In genomic region chr18:5998166-5998881, GRCh38 we compare ENCODE assay signal across 17 cellular contexts.
A peak's percentile ranks its signal among the peaks of the same experiment; 100 is the strongest.
DNase-seq lines count a peak whose midpoint lies in the region; ATAC-seq and TF ChIP-seq lines count a peak whose summit lies in the region.
"Had no signal": no experiment of that assay in that cellular context is flagged by ENCODE, and none has a peak within 500 bp of the region (broad histone marks: within the 10 kb centered on the region; RNA-seq: fewer than 3 reads in every experiment).

No MANE protein-coding gene starts in this region.

- H3K9ac ChIP-seq in mesenchymal stem cell (ENCODE audit: low read length) = no peak overlapping the region
- H3K9ac ChIP-seq: BLaER1 had no signal

- no peak overlapping the region for H3K23ac ChIP-seq in mesenchymal stem cell (ENCODE audit: low read length in 2 of 2)

- TF ChIP-seq CTCF in GM23338 (conservative IDR thresholded peaks at IDR 0.05; ENCODE audit: low read depth in 2 of 2) = no peak

- H3K27me3 ChIP-seq in GM23338 (ENCODE audit: insufficient read depth) (no peaks in the 10 kb centered on the region), mesenchymal stem cell (ENCODE audit: control insufficient read depth in 1 of 2, insufficient read depth in 1 of 2, low read length in 2 of 2) (no peaks in the 10 kb centered on the region), SJCRH30 (no peaks in the 10 kb centered on the region)
- H3K27me3 ChIP-seq: BLaER1, left lung, neutrophil, SJSA1 had no signal

- H3K79me2 ChIP-seq in GM23338 (replicated peaks; ENCODE audit: insufficient read depth) = no peaks in the 10 kb centered on the region

- H2BK120ac ChIP-seq in mesenchymal stem cell (ENCODE audit: low read depth, low read length) = no peak overlapping the region

- peaks cover 38% of the 10 kb centered on the region for H3K4me1 ChIP-seq in GM23338 (ENCODE audit: insufficient read depth)
- no peaks in the 10 kb centered on the region for H3K4me1 ChIP-seq in mesenchymal stem cell (ENCODE audit: control insufficient read depth, insufficient read depth, low read depth, low read length)
- no peaks in the 10 kb centered on the region for H3K4me1 ChIP-seq in SJCRH30
- H3K4me1 ChIP-seq: BLaER1, left lung, SJSA1 had no signal

- H3K4ac ChIP-seq in mesenchymal stem cell (ENCODE audit: low read depth in 1 of 2, low read length in 2 of 2) = no peak overlapping the region

- H3K4me3 Mint-ChIP-seq in GM23338 = no peak overlapping the region
- no peak overlapping the region for H3K4me3 Mint-ChIP-seq in activated T-cell treated with anti-CD3 and anti-CD28 coated beads, Interleukin-2, amount 50 U/mL, for 24 hours
- H3K4me3 Mint-ChIP-seq: effector memory CD8-positive, alpha-beta T cell had no signal

- peaks cover 39% of the 10 kb centered on the region for H3K4me1 Mint-ChIP-seq in GM23338
- H3K4me1 Mint-ChIP-seq in activated T-cell treated with anti-CD3 and anti-CD28 coated beads, Interleukin-2, amount 50 U/mL, for 24 hours (ENCODE audit: low read depth) = peaks cover 1% of the 10 kb centered on the region

- no peak overlapping the region for H3K14ac ChIP-seq in mesenchymal stem cell (ENCODE audit: low read length in 2 of 2)

- ATAC-seq in GM19023 (IDR thresholded peaks at IDR 0.05; ENCODE audit: unreplicated experiment) (peak; percentile 35), GM23338 (no peak), HG03175 (IDR thresholded peaks at IDR 0.05; ENCODE audit: unreplicated experiment) (peak; percentile 25)
- ATAC-seq: effector memory CD8-positive, alpha-beta T cell; left lung had no signal

- H2BK12ac ChIP-seq in mesenchymal stem cell (ENCODE audit: low read length in 2 of 2) = no peak overlapping the region

- no peak overlapping the region for H2AK5ac ChIP-seq in mesenchymal stem cell (ENCODE audit: low read length, severe bottlenecking)

- no peaks in the 10 kb centered on the region for H3K9me2 ChIP-seq in GM23338 (ENCODE audit: insufficient read depth)

- H3F3A ChIP-seq in GM23338 (replicated peaks; ENCODE audit: low read depth) = no peaks in the 10 kb centered on the region

- H3K18ac ChIP-seq in mesenchymal stem cell (ENCODE audit: low read depth in 1 of 2, low read length in 2 of 2) = no peak overlapping the region

- H2AFZ ChIP-seq in GM23338 (peak overlapping the region; percentile 44; the same call in 1 of the 2 replicates), mesenchymal stem cell (ENCODE audit: low read depth, low read length) (no peak overlapping the region)

- WGBS in mesenchymal stem cell = 60% methylated on average over 7 of the region's 7 CpGs

- H3K27ac ChIP-seq in GM23338 (ENCODE audit: low read depth) = no peak overlapping the region
- no peak overlapping the region for H3K27ac ChIP-seq in mesenchymal stem cell (ENCODE audit: low read length, poor library complexity, severe bottlenecking)
- H3K27ac ChIP-seq in SJCRH30 = no peak overlapping the region
- H3K27ac ChIP-seq: BLaER1, left lung, neutrophil, SJSA1, VCaP had no signal

- no peaks in the 10 kb centered on the region for H3K36me3 Mint-ChIP-seq in GM23338 (ENCODE audit: low read depth)
- no peaks in the 10 kb centered on the region for H3K36me3 Mint-ChIP-seq in activated T-cell treated with anti-CD3 and anti-CD28 coated beads, Interleukin-2, amount 50 U/mL, for 24 hours (ENCODE audit: low read depth)

- H3K9me3 ChIP-seq in mesenchymal stem cell (ENCODE audit: control insufficient read depth, low read length) (peaks cover 3% of the 10 kb centered on the region), SJCRH30 (replicated peaks) (no peaks in the 10 kb centered on the region)
- H3K9me3 ChIP-seq: neutrophil, SJSA1 had no signal

- H4K91ac ChIP-seq in mesenchymal stem cell (ENCODE audit: low read length) = no peak overlapping the region

- no peaks in the 10 kb centered on the region for H3K79me1 ChIP-seq in mesenchymal stem cell (replicated peaks; ENCODE audit: low read length, poor library complexity, severe bottlenecking)

- H2BK15ac ChIP-seq in mesenchymal stem cell (ENCODE audit: low read depth, poor library complexity, severe bottlenecking) = peak overlapping the region; percentile 12

- no peak overlapping the region for H2BK5ac ChIP-seq in mesenchymal stem cell (ENCODE audit: low read depth, low read length, poor library complexity, severe bottlenecking)

- H3K9me3 Mint-ChIP-seq in GM23338 = peaks cover 7% of the 10 kb centered on the region; the same call in 1 of the 3 replicates
- peaks cover 15% of the 10 kb centered on the region for H3K9me3 Mint-ChIP-seq in activated T-cell treated with anti-CD3 and anti-CD28 coated beads, Interleukin-2, amount 50 U/mL, for 24 hours

- H3K4me2 ChIP-seq in GM23338 (peak overlapping the region; percentile 36; the same call in 1 of the 2 replicates), mesenchymal stem cell (ENCODE audit: low read length, poor library complexity, severe bottlenecking) (no peak overlapping the region)
- H3K4me2 ChIP-seq: BLaER1 had no signal

- peak overlapping the region; percentile 73; the same call in 1 of the 2 replicates for H3K27ac Mint-ChIP-seq in GM23338
- no peak overlapping the region for H3K27ac Mint-ChIP-seq in activated T-cell treated with anti-CD3 and anti-CD28 coated beads, Interleukin-2, amount 50 U/mL, for 24 hours
- H3K27ac Mint-ChIP-seq: effector memory CD8-positive, alpha-beta T cell had no signal

- no peaks in the 10 kb centered on the region for H3K36me3 ChIP-seq in GM23338 (ENCODE audit: insufficient read depth)
- no peaks in the 10 kb centered on the region for H3K36me3 ChIP-seq in mesenchymal stem cell (ENCODE audit: control insufficient read depth in 1 of 2, insufficient read depth in 2 of 2, low read depth in 1 of 2, low read length in 2 of 2)
- no peaks in the 10 kb centered on the region for H3K36me3 ChIP-seq in SJCRH30
- H3K36me3 ChIP-seq: BLaER1, left lung, neutrophil, SJSA1 had no signal

- H4K8ac ChIP-seq in mesenchymal stem cell (ENCODE audit: low read length) = no peak overlapping the region

- H4K20me1 ChIP-seq in GM23338 (replicated peaks; ENCODE audit: insufficient read depth) = no peaks in the 10 kb centered on the region
- H4K20me1 ChIP-seq: BLaER1 had no signal

- H3K4me3 ChIP-seq in GM23338 (no peak overlapping the region), mesenchymal stem cell (ENCODE audit: insufficient read depth in 1 of 2, low read depth in 1 of 2, low read length in 2 of 2) (no peak overlapping the region), SJCRH30 (no peak overlapping the region)
- H3K4me3 ChIP-seq: BLaER1, left lung, SJSA1 had no signal

- DNase-seq in GM23338 (ENCODE audit: low spot score) (no peak), mesenchymal stem cell (no peak), superior temporal gyrus (ENCODE audit: extremely low spot score) (no peak), NCI-H1092 treated with DMSO at 0.1 percent for 48 hours (lab: John Stamatoyannopoulos, UW) (no peak), SJCRH30 (no peak)
- DNase-seq in activated T-cell treated with anti-CD3 and anti-CD28 coated beads, Interleukin-2, amount 50 U/mL, for 24 hours = no peak
- DNase-seq: activated T-cell treated with anti-CD3 and anti-CD28 coated beads, Interleukin-2, amount 50 U/mL, for 1 hour; effector memory CD8-positive, alpha-beta T cell; glutamatergic neuron; left lung; NCI-H526 had no signal

- no peaks in the 10 kb centered on the region for H3K27me3 Mint-ChIP-seq in GM23338 (ENCODE audit: insufficient read depth, low read depth, poor library complexity)
- no peaks in the 10 kb centered on the region for H3K27me3 Mint-ChIP-seq in activated T-cell treated with anti-CD3 and anti-CD28 coated beads, Interleukin-2, amount 50 U/mL, for 24 hours
- H3K27me3 Mint-ChIP-seq: effector memory CD8-positive, alpha-beta T cell had no signal

TF ChIP-seq in GM23338, 12 proteins besides CTCF, POLR2A, EP300 and RAD21 (continues in another document):
- TF ChIP-seq ZNF331 (CRISPR knock-in tag; IDR thresholded peaks at IDR 0.05; ENCODE audit: low read depth) (no peak), JUNB (IDR thresholded peaks at IDR 0.05; ENCODE audit: unreplicated experiment) (no peak), REST (IDR thresholded peaks at IDR 0.05; ENCODE audit: unreplicated experiment) (no peak)
